Comparison of ENCODE assay signal across 21 cellular contexts in genomic region chr10:58351616-58352578, GRCh38. TPM values are rescaled to one million over a fixed set of nuclear protein-coding genes. Genes with fewer than 3 reads are reported as not detected.
DNase-seq lines count a peak whose midpoint lies in the region; ATAC-seq, FAIRE-seq and TF ChIP-seq lines count a peak whose summit lies in the region.
"Had no signal": no experiment of that assay in that cellular context is flagged by ENCODE, and none has a peak within 500 bp of the region (broad histone marks: within the 10 kb centered on the region; RNA-seq: fewer than 3 reads in every experiment).

No MANE protein-coding gene starts in this region.

- H3K36me3 Mint-ChIP-seq in astrocyte (ENCODE audit: low read depth, unreplicated experiment) = no peaks in the 10 kb centered on the region
- H3K36me3 Mint-ChIP-seq in naive B cell = no peaks in the 10 kb centered on the region

- H3K4me1 ChIP-seq in astrocyte (ENCODE audit: insufficient read depth, low read length) (no peaks in the 10 kb centered on the region), tibial nerve (peaks cover 0 to 36% (median 0%) of the 10 kb centered on the region in 4 donors)

- H3K4me3 Mint-ChIP-seq in astrocyte (ENCODE audit: unreplicated experiment) (no peak overlapping the region), naive B cell (peak overlapping the region in 5 of 8 donors; percentile 42 to 83 (median 74))
- H3K4me3 Mint-ChIP-seq: CD8-positive, alpha-beta T cell had no signal

- DNase-seq in Ammon's horn (ENCODE audit: low spot score) (peak; percentile 51), HCEC 1CT (peak; percentile 39), astrocyte (ENCODE audit: low read depth) (no peak), naive B cell (no peak), NCI-H1417 treated with DMSO at 0.1 percent for 48 hours (lab: John Stamatoyannopoulos, UW) (no peak), NCI-H1092 treated with DMSO at 0.1 percent for 48 hours (lab: John Stamatoyannopoulos, UW) (no peak), EL (no peak), tibial nerve (ENCODE audit: low spot score in 2 of 2) (no peak)
- DNase-seq: CD8-positive, alpha-beta T cell; DMS79 treated with DMSO at 0.1 percent for 48 hours; GOT3; KG1; NCI-H1092; NCI-H1694; NCI-H2107; NCI-H2227 treated with DMSO at 0.1 percent for 48 hours; NCI-H524 treated with DMSO at 0.1 percent for 48 hours had no signal

- H3K9me3 ChIP-seq in astrocyte (ENCODE audit: insufficient read depth, low read depth, low read length) (no peaks in the 10 kb centered on the region), tibial nerve (no peaks in the 10 kb centered on the region)

- peaks cover 7% of the 10 kb centered on the region for H3K4me1 Mint-ChIP-seq in astrocyte (ENCODE audit: low read depth, unreplicated experiment)
- peaks cover 55 to 71% (median 70%) of the 10 kb centered on the region in 3 donors for H3K4me1 Mint-ChIP-seq in naive B cell

- no peak for ATAC-seq in naive B cell (ENCODE audit: low read depth in 2 of 2)
- ATAC-seq: CD8-positive, alpha-beta T cell; Panc1; Right ventricle myocardium inferior had no signal

- H2AFZ ChIP-seq in astrocyte (ENCODE audit: low read depth, low read length) = no peak overlapping the region

- H3K9ac ChIP-seq in astrocyte (ENCODE audit: low read length) = no peak overlapping the region

- H3K4me2 ChIP-seq in astrocyte (ENCODE audit: low read length) = no peak overlapping the region

- 87 to 90% methylated on average over 7 of the region's 7 CpGs for WGBS in tibial nerve, 2 donors

- H3K9me3 Mint-ChIP-seq in astrocyte (ENCODE audit: unreplicated experiment) = no peaks in the 10 kb centered on the region
- H3K9me3 Mint-ChIP-seq in naive B cell = no peaks in the 10 kb centered on the region
- H3K9me3 Mint-ChIP-seq: CD8-positive, alpha-beta T cell had no signal

- peaks cover 46% of the 10 kb centered on the region for H4K20me1 ChIP-seq in astrocyte (ENCODE audit: insufficient read depth, low read length)

- H3K27me3 ChIP-seq in astrocyte (ENCODE audit: insufficient read depth, low read length) (no peaks in the 10 kb centered on the region), tibial nerve (no peaks in the 10 kb centered on the region)

- peak; percentile 29 for FAIRE-seq in astrocyte (lab: Jason Lieb, UNC)
- FAIRE-seq: GM18507 had no signal

- H3K27me3 Mint-ChIP-seq in astrocyte (ENCODE audit: low read depth, unreplicated experiment) (no peaks in the 10 kb centered on the region), naive B cell (no peaks in the 10 kb centered on the region)

- H3K4me3 ChIP-seq in astrocyte (ENCODE audit: insufficient read depth, low read depth, low read length) = no peak overlapping the region
- H3K4me3 ChIP-seq in tibial nerve = no peak overlapping the region

- TF ChIP-seq EP300 in tibial nerve (IDR thresholded peaks at IDR 0.05) = no peak

- no peak for TF ChIP-seq POLR2A in tibial nerve (IDR thresholded peaks at IDR 0.05)

- no peak for TF ChIP-seq CTCF in astrocyte (IDR thresholded peaks at IDR 0.05; ENCODE audit: insufficient read depth, low read depth, low read length)
- no peak for TF ChIP-seq CTCF in tibial nerve (IDR thresholded peaks at IDR 0.05)

- H3K79me2 ChIP-seq in astrocyte (ENCODE audit: insufficient read depth, low read length) = peaks cover 47% of the 10 kb centered on the region

- H3K36me3 ChIP-seq in astrocyte (ENCODE audit: insufficient read depth, low read length) = no peaks in the 10 kb centered on the region
- no peaks in the 10 kb centered on the region for H3K36me3 ChIP-seq in tibial nerve

- H3K27ac ChIP-seq in astrocyte (ENCODE audit: low read depth, low read length) (no peak overlapping the region), tibial nerve (no peak overlapping the region)
- H3K27ac ChIP-seq: 22Rv1 had no signal

- H3K27ac Mint-ChIP-seq in astrocyte (ENCODE audit: unreplicated experiment) (no peak overlapping the region), naive B cell (peak overlapping the region in 3 of 6 donors; percentile 26 to 80 (median 58))
- H3K27ac Mint-ChIP-seq: CD8-positive, alpha-beta T cell had no signal

RNA-seq across cellular contexts. Expression of gene UBE2D1, which starts 17.1 kb away (rescaled TPM):
- total RNA-seq in astrocyte (18.4 and 22.1 TPM in 2 replicates), tibial nerve (10 to 100 TPM in 2 of 4 donors, 1 to 10 TPM in 2; 9.3 to 22.5 (median 12.9) TPM)
- 10 to 100 TPM; 29.5 to 44.0 (median 35.4) TPM for polyA plus RNA-seq in naive B cell (ENCODE audit: low read depth in 6 of 6)

RNA-seq across cellular contexts. Expression of gene TFAM, which starts 33.3 kb away (rescaled TPM):
- total RNA-seq in astrocyte (38.2 and 41.4 TPM in 2 replicates), tibial nerve (10 to 100 TPM in 3 of 4 donors, 1 to 10 TPM in 1; 9.6 to 35.6 (median 13.8) TPM)
- polyA plus RNA-seq in naive B cell (ENCODE audit: low read depth in 6 of 6) = 10 to 100 TPM; 54.7 to 67.5 (median 61.7) TPM

Comparison
In these comparisons a context has a peak if more than half of its experiments do, and no peak if none do; other contexts are left out.
1. DNase-seq: peak in Ammon's horn (single experiment) and HCEC 1CT (single experiment); none in astrocyte (single experiment), naive B cell (single experiment), NCI-H1417 treated with DMSO at 0.1 percent for 48 hours (single experiment), NCI-H1092 treated with DMSO at 0.1 percent for 48 hours (single experiment), EL (single experiment) and tibial nerve (0 of 2).